In genomic region chr1:25008192-25008485, GRCh38 we compare ENCODE assay signal across 22 cellular contexts.
DNase-seq lines count a peak whose midpoint lies in the region; ATAC-seq lines count a peak whose summit lies in the region.
"Had no signal": no experiment of that assay in that cellular context is flagged by ENCODE, and none has a peak within 500 bp of the region (broad histone marks: within the 10 kb centered on the region; RNA-seq: fewer than 3 reads in every experiment).

No MANE protein-coding gene starts in this region.

- H3K9me3 ChIP-seq in neuronal stem cell (replicated peaks in 1 of 2; ENCODE audit: control insufficient read depth in 2 of 2, insufficient read depth in 1 of 2, low read depth in 1 of 2, low read length in 2 of 2): peaks cover 0 to 3% of the 10 kb centered on the region in 2 donors
- H3K9me3 ChIP-seq: colonic mucosa, esophagus squamous epithelium, SK-N-SH had no signal

- H2BK5ac ChIP-seq in neuronal stem cell (ENCODE audit: low read length): no peak overlapping the region

- H3K4me1 ChIP-seq in neuronal stem cell (ENCODE audit: control insufficient read depth in 2 of 2, insufficient read depth in 1 of 2, low read depth in 1 of 2, low read length in 2 of 2): peaks cover 0 to 11% of the 10 kb centered on the region in 2 donors
- H3K4me1 ChIP-seq: colonic mucosa had no signal

- H2BK12ac ChIP-seq in neuronal stem cell (ENCODE audit: low read length): no peak overlapping the region

- no peak overlapping the region for H3K23ac ChIP-seq in neuronal stem cell (ENCODE audit: low read depth, low read length, poor library complexity)

- H3K27me3 Mint-ChIP-seq in activated CD4-positive, alpha-beta T cell treated with anti-CD3 and anti-CD28 coated beads, Interleukin-2, amount 10 ng/mL, durations not matched to agents 7 days and 5 days: peaks cover 1% of the 10 kb centered on the region
- no peaks in the 10 kb centered on the region for H3K27me3 Mint-ChIP-seq in effector memory CD8-positive, alpha-beta T cell
- H3K27me3 Mint-ChIP-seq: stimulated activated naive CD8-positive, alpha-beta T cell treated with anti-CD3 and anti-CD28 coated beads, Interleukin-15, amount 100 ng/mL, for 72 hours had no signal

- peaks cover 0 to 58% (median 0%) of the 10 kb centered on the region in 3 experiments for H3K27me3 ChIP-seq in neuronal stem cell (ENCODE audit: control insufficient read depth in 3 of 3, insufficient read depth in 3 of 3, low read depth in 1 of 3, low read length in 3 of 3)
- H3K27me3 ChIP-seq: colonic mucosa had no signal

- H3K4me3 Mint-ChIP-seq in activated CD4-positive, alpha-beta T cell treated with anti-CD3 and anti-CD28 coated beads, Interleukin-2, amount 10 ng/mL, durations not matched to agents 7 days and 5 days: no peak overlapping the region
- H3K4me3 Mint-ChIP-seq in effector memory CD8-positive, alpha-beta T cell: peak overlapping the region; percentile 13 to 62
- H3K4me3 Mint-ChIP-seq: activated T-cell treated with anti-CD3 and anti-CD28 coated beads, Interleukin-2, amount 50 U/mL, for 4 hours; endodermal cell; stimulated activated naive CD8-positive, alpha-beta T cell treated with anti-CD3 and anti-CD28 coated beads, Interleukin-15, amount 100 ng/mL, for 72 hours; T-helper 1 cell treated with Interleukin-12 subunit alpha and Interleukin-12 subunit beta and Interleukin-4 antibody, amounts not matched to agents 30 μg/mL and 1 μg/mL, for 36 hours had no signal

- H2BK120ac ChIP-seq in neuronal stem cell (ENCODE audit: low read depth, low read length): no peak overlapping the region

- peaks cover 14% of the 10 kb centered on the region for H3K36me3 Mint-ChIP-seq in activated CD4-positive, alpha-beta T cell treated with anti-CD3 and anti-CD28 coated beads, Interleukin-2, amount 10 ng/mL, durations not matched to agents 7 days and 5 days (ENCODE audit: low read depth)
- H3K36me3 Mint-ChIP-seq in effector memory CD8-positive, alpha-beta T cell (ENCODE audit: insufficient read depth): peaks cover 3% of the 10 kb centered on the region

- no peaks in the 10 kb centered on the region for H3K79me1 ChIP-seq in neuronal stem cell (ENCODE audit: low read depth, low read length)

- CTCF ChIA-PET in activated CD4-positive, alpha-beta T cell treated with anti-CD3 and anti-CD28 coated beads, Interleukin-2, amount 10 ng/mL, durations not matched to agents 7 days and 5 days (lab: Charles Lee): interaction anchor here (1.4 to 3.6 kb wide), 4 partner anchors 9 to 13 kb away, joined by 4 to 18 read pairs (median 8); no protein-coding TSS in a partner anchor

- DNase-seq in activated CD4-positive, alpha-beta T cell treated with anti-CD3 and anti-CD28 coated beads, Interleukin-2, amount 10 ng/mL, durations not matched to agents 7 days and 5 days: no peak
- no peak for DNase-seq in activated CD4-positive, alpha-beta T cell treated with anti-CD3 and anti-CD28 coated beads, Interleukin-2, amount 50 U/mL, for 4 hours
- peak; percentile 16 for DNase-seq in RKO (ENCODE audit: low spot score)
- no peak for DNase-seq in effector memory CD8-positive, alpha-beta T cell
- no peak for DNase-seq in neuronal stem cell (ENCODE audit: low spot score)
- DNase-seq in NCI-H2029 treated with DMSO at 0.1 percent for 48 hours (lab: John Stamatoyannopoulos, UW): no peak
- DNase-seq: activated naive CD4-positive, alpha-beta T cell treated with Interleukin-2 at 50 U/mL for 16 hours; activated T-cell treated with anti-CD3 and anti-CD28 coated beads, Interleukin-2, amount 50 U/mL, for 4 hours; amniotic stem cell; colonic mucosa; endodermal cell; esophagus squamous epithelium; hippocampal formation; Karpas-422; mesenchymal stem cell; NCI-H1048; NCI-H1694; SK-N-SH; stimulated activated naive CD8-positive, alpha-beta T cell treated with anti-CD3 and anti-CD28 coated beads, Interleukin-15, amount 100 ng/mL, for 72 hours had no signal

- H3K27ac ChIP-seq in neuronal stem cell (replicated peaks; ENCODE audit: low read length): no peak overlapping the region
- H3K27ac ChIP-seq: colonic mucosa, esophagus squamous epithelium had no signal

- H3K4ac ChIP-seq in neuronal stem cell (ENCODE audit: low read length): no peak overlapping the region

- H3K4me2 ChIP-seq in neuronal stem cell (ENCODE audit: insufficient read depth, low read length, poor library complexity, severe bottlenecking): no peak overlapping the region
- H3K4me2 ChIP-seq: SK-N-SH had no signal

- ATAC-seq in effector memory CD8-positive, alpha-beta T cell (replicated peaks): no peak
- ATAC-seq in GM18907 (IDR thresholded peaks at IDR 0.05; ENCODE audit: unreplicated experiment) (no peak), HG03175 (IDR thresholded peaks at IDR 0.05; ENCODE audit: unreplicated experiment) (no peak)
- ATAC-seq: activated T-cell treated with anti-CD3 and anti-CD28 coated beads, Interleukin-2, amount 50 U/mL, for 4 hours; stimulated activated naive CD8-positive, alpha-beta T cell treated with anti-CD3 and anti-CD28 coated beads, Interleukin-15, amount 100 ng/mL, for 72 hours had no signal

- no peak overlapping the region for H3K14ac ChIP-seq in neuronal stem cell (ENCODE audit: low read length)

- no peaks in the 10 kb centered on the region for H3K36me3 ChIP-seq in neuronal stem cell (replicated peaks in 1 of 2; ENCODE audit: control insufficient read depth in 2 of 2, insufficient read depth in 2 of 2, low read length in 2 of 2)
- H3K36me3 ChIP-seq: colonic mucosa, esophagus squamous epithelium had no signal

- H3K4me1 Mint-ChIP-seq in activated CD4-positive, alpha-beta T cell treated with anti-CD3 and anti-CD28 coated beads, Interleukin-2, amount 10 ng/mL, durations not matched to agents 7 days and 5 days: peaks cover 89% of the 10 kb centered on the region
- H3K4me1 Mint-ChIP-seq in effector memory CD8-positive, alpha-beta T cell (ENCODE audit: low read depth in 2 of 2): peaks cover 38 to 57% of the 10 kb centered on the region in 2 donors

- H2AFZ ChIP-seq in neuronal stem cell (ENCODE audit: low read length): no peak overlapping the region

- H3K18ac ChIP-seq in neuronal stem cell (ENCODE audit: low read length): peak overlapping the region; percentile 24

- no peak overlapping the region for H4K8ac ChIP-seq in neuronal stem cell (ENCODE audit: low read depth, low read length)

- no peak overlapping the region for H2BK15ac ChIP-seq in neuronal stem cell (ENCODE audit: low read length)

- H3K27ac Mint-ChIP-seq in activated CD4-positive, alpha-beta T cell treated with anti-CD3 and anti-CD28 coated beads, Interleukin-2, amount 10 ng/mL, durations not matched to agents 7 days and 5 days: peak overlapping the region; percentile 78
- no peak overlapping the region for H3K27ac Mint-ChIP-seq in effector memory CD8-positive, alpha-beta T cell
- H3K27ac Mint-ChIP-seq: endodermal cell; T-helper 1 cell treated with Interleukin-12 subunit alpha and Interleukin-12 subunit beta and Interleukin-4 antibody, amounts not matched to agents 30 μg/mL and 1 μg/mL, for 36 hours had no signal

- H3K4me3 ChIP-seq in neuronal stem cell (ENCODE audit: low read length in 2 of 2): no peak overlapping the region
- H3K4me3 ChIP-seq: colonic mucosa, esophagus squamous epithelium had no signal

- POLR2A ChIA-PET in activated CD4-positive, alpha-beta T cell treated with anti-CD3 and anti-CD28 coated beads, Interleukin-2, amount 10 ng/mL, durations not matched to agents 7 days and 5 days (lab: Charles Lee): no interaction called here

- no peak overlapping the region for H4K91ac ChIP-seq in neuronal stem cell (ENCODE audit: low read depth, low read length, poor library complexity)

- H3K9me3 Mint-ChIP-seq in activated CD4-positive, alpha-beta T cell treated with anti-CD3 and anti-CD28 coated beads, Interleukin-2, amount 10 ng/mL, durations not matched to agents 7 days and 5 days: peaks cover 16% of the 10 kb centered on the region
- H3K9me3 Mint-ChIP-seq in effector memory CD8-positive, alpha-beta T cell: no peaks in the 10 kb centered on the region
- H3K9me3 Mint-ChIP-seq: activated T-cell treated with anti-CD3 and anti-CD28 coated beads, Interleukin-2, amount 50 U/mL, for 4 hours; endodermal cell had no signal

- WGBS in neuronal stem cell (ENCODE audit: extremely low coverage in 2 of 2, insufficient read length in 2 of 2, insufficient replicate concordance in 1 of 2), 2 donors: no CpG with 5 or more reads among the region's 2 CpGs

- H3K9ac ChIP-seq in neuronal stem cell (ENCODE audit: low read depth, low read length, poor library complexity): no peak overlapping the region
- H3K9ac ChIP-seq: SK-N-SH had no signal

- peak overlapping the region; percentile 48 for H2AK5ac ChIP-seq in neuronal stem cell (ENCODE audit: low read depth, low read length)
